In the genomic region with DNA sequence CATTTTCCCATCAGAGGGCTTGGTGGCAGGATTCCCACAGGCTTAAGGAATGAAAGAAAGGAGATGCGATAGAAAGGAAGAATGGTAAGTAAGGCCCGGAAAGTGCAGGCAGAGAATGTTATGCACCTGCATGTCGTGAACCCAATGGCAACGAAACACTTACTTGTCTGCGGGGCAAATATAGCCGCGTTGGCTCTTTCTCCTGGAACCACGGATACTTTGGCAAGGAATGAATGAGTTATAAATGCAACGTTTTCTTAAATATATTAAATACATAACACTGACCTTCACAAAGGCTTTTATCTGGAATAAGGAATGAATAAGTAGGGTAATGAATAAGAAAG, we compare ENCODE assay signal across 9 cellular contexts.
DNase-seq lines count a peak whose midpoint lies in the region; ATAC-seq, FAIRE-seq and TF ChIP-seq lines count a peak whose summit lies in the region.
"Had no signal": no experiment of that assay in that cellular context is flagged by ENCODE, and none has a peak within 500 bp of the region (broad histone marks: within the 10 kb centered on the region; RNA-seq: fewer than 3 reads in every experiment).

No MANE protein-coding gene starts in this region.

- H3K27ac ChIP-seq in CD4-positive, alpha-beta memory T cell (ENCODE audit: low read depth, low read length) = peak overlapping the region; percentile 22
- no peak overlapping the region for H3K27ac ChIP-seq in OCI-LY1 (ENCODE audit: low read depth, low read length, poor library complexity, severe bottlenecking)
- H3K27ac ChIP-seq in osteoblast (ENCODE audit: low read depth, low read length) = no peak overlapping the region

- H3K4me1 ChIP-seq in CD4-positive, alpha-beta memory T cell (ENCODE audit: insufficient read depth, low read length) = peaks cover 34% of the 10 kb centered on the region
- H3K4me1 ChIP-seq in OCI-LY1 (ENCODE audit: insufficient read depth, low read length, severe bottlenecking) (peaks cover 22% of the 10 kb centered on the region), osteoblast (ENCODE audit: insufficient read depth, low read length) (peaks cover 26% of the 10 kb centered on the region)

- no peak overlapping the region for H2AFZ ChIP-seq in OCI-LY1 (ENCODE audit: low read length)
- H2AFZ ChIP-seq in osteoblast (ENCODE audit: low read length) = peak overlapping the region; percentile 58

- H3K36me3 ChIP-seq in CD4-positive, alpha-beta memory T cell (ENCODE audit: insufficient read depth, low read length) = no peaks in the 10 kb centered on the region
- no peaks in the 10 kb centered on the region for H3K36me3 ChIP-seq in OCI-LY1 (ENCODE audit: insufficient read depth, low read length)
- H3K36me3 ChIP-seq in osteoblast (ENCODE audit: insufficient read depth, low read length) = no peaks in the 10 kb centered on the region

- no peak for DNase-seq in CD4-positive, alpha-beta memory T cell
- DNase-seq in endothelial cell (ENCODE audit: low spot score) (no peak), osteoblast (ENCODE audit: insufficient read length, low spot score, missing footprints) (no peak), NCI-H1105 treated with DMSO at 0.1 percent for 48 hours (lab: John Stamatoyannopoulos, UW) (no peak), RCC 7860 (ENCODE audit: low spot score) (no peak), SIG-M5 treated with dmso at 0.1 percent for 504 hours (lab: John Stamatoyannopoulos, UW; ENCODE audit: unreplicated experiment) (no peak)

- FAIRE-seq in RCC 7860 (lab: Jason Lieb, UNC) = no peak
- FAIRE-seq: bronchial epithelial cell had no signal

- peaks cover 23 to 53% (median 39%) of the 10 kb centered on the region in 4 donors for H3K4me1 Mint-ChIP-seq in CD4-positive, alpha-beta memory T cell
- H3K4me1 Mint-ChIP-seq in endothelial cell (ENCODE audit: unreplicated experiment) = peaks cover 11% of the 10 kb centered on the region

- no peak overlapping the region for H3K4me3 ChIP-seq in CD4-positive, alpha-beta memory T cell (ENCODE audit: low read length in 2 of 2)
- H3K4me3 ChIP-seq in OCI-LY1 (ENCODE audit: low read depth, low read length, poor library complexity, severe bottlenecking) (peak overlapping the region; percentile 61), osteoblast (ENCODE audit: insufficient read depth, low read length) (peak overlapping the region; percentile 74)

- H3K27ac Mint-ChIP-seq in CD4-positive, alpha-beta memory T cell = peak overlapping the region in 6 of 7 donors; percentile 64 to 94 (median 86)
- H3K27ac Mint-ChIP-seq in endothelial cell (ENCODE audit: unreplicated experiment) = no peak overlapping the region

- H3F3A ChIP-seq in OCI-LY1 (ENCODE audit: insufficient read depth, low read length) = no peaks in the 10 kb centered on the region

- POLR2A ChIA-PET in CD4-positive, alpha-beta memory T cell (lab: Charles Lee; ENCODE audit: partially characterized antibody) = interaction anchor here (0.7 to 7.4 kb wide), 15 partner anchors 17 to 607 kb away, joined by 3 to 100 read pairs (median 6); partner anchors contain the start of gene UBL3

- H4K20me1 ChIP-seq in OCI-LY1 (ENCODE audit: insufficient read depth, low read length) (no peaks in the 10 kb centered on the region), osteoblast (ENCODE audit: insufficient read depth, low read length) (no peaks in the 10 kb centered on the region)

- ATAC-seq in HG03354 (IDR thresholded peaks at IDR 0.05; ENCODE audit: poor library complexity, severe bottlenecking, unreplicated experiment) = no peak

- CTCF ChIA-PET in CD4-positive, alpha-beta memory T cell (lab: Charles Lee; ENCODE audit: partially characterized antibody) = interaction anchor here (0.6 to 10.7 kb wide), 50 partner anchors 8 to 751 kb away, joined by 3 to 415 read pairs (median 4); partner anchors contain the start of gene UBL3

- no peaks in the 10 kb centered on the region for H3K9me3 ChIP-seq in CD4-positive, alpha-beta memory T cell (ENCODE audit: control insufficient read depth in 1 of 2, low read length in 2 of 2)
- H3K9me3 ChIP-seq in OCI-LY1 (ENCODE audit: low read length) = no peaks in the 10 kb centered on the region
- no peaks in the 10 kb centered on the region for H3K9me3 ChIP-seq in osteoblast (ENCODE audit: low read depth, low read length)

- H3K9me2 ChIP-seq in OCI-LY1 (ENCODE audit: low read depth, low read length) = no peaks in the 10 kb centered on the region

- H3K36me3 Mint-ChIP-seq in CD4-positive, alpha-beta memory T cell = no peaks in the 10 kb centered on the region
- no peaks in the 10 kb centered on the region for H3K36me3 Mint-ChIP-seq in endothelial cell (ENCODE audit: low read depth, unreplicated experiment)

- intact Hi-C loops in CD4-positive, alpha-beta memory T cell (cut with micrococcal nuclease) = loop anchor here (1.0 kb wide), 2 partner anchors 43 to 607 kb away; no protein-coding TSS in a partner anchor

- H3K27me3 Mint-ChIP-seq in CD4-positive, alpha-beta memory T cell = no peaks in the 10 kb centered on the region
- H3K27me3 Mint-ChIP-seq in endothelial cell (ENCODE audit: unreplicated experiment) = peaks cover 3% of the 10 kb centered on the region

- TF ChIP-seq CTCF in OCI-LY1 (IDR thresholded peaks at IDR 0.05; ENCODE audit: low read length) (0 out of 2 replicates have a peak, but pooled peaks have one; percentile 3), endothelial cell (IDR thresholded peaks at IDR 0.05; ENCODE audit: unreplicated experiment) (peak; percentile 57), osteoblast (IDR thresholded peaks at IDR 0.05; ENCODE audit: extremely low read depth, low read depth, low read length) (no peak)

- H3K9ac ChIP-seq in OCI-LY1 (ENCODE audit: low read length) = no peak overlapping the region; the same call in 1 of the 2 replicates

- H3K4me2 ChIP-seq in OCI-LY1 (ENCODE audit: low read length) (peak overlapping the region; percentile 72), osteoblast (ENCODE audit: insufficient read depth, low read length) (peak overlapping the region; percentile 85)

- no peaks in the 10 kb centered on the region for H3K9me3 Mint-ChIP-seq in CD4-positive, alpha-beta memory T cell
- no peaks in the 10 kb centered on the region for H3K9me3 Mint-ChIP-seq in endothelial cell (ENCODE audit: unreplicated experiment)

- H3K4me3 Mint-ChIP-seq in CD4-positive, alpha-beta memory T cell = peak overlapping the region; percentile 70 to 79 (median 73)
- peak overlapping the region; percentile 86 for H3K4me3 Mint-ChIP-seq in endothelial cell (ENCODE audit: unreplicated experiment)

- H3K27me3 ChIP-seq in CD4-positive, alpha-beta memory T cell (ENCODE audit: insufficient read depth, low read length) = no peaks in the 10 kb centered on the region
- H3K27me3 ChIP-seq in OCI-LY1 (ENCODE audit: insufficient read depth, low read length) (peaks cover 8% of the 10 kb centered on the region; the same call in 1 of the 2 replicates), osteoblast (ENCODE audit: insufficient read depth, low read length) (peaks cover 3% of the 10 kb centered on the region)

- H3K79me2 ChIP-seq in OCI-LY1 (ENCODE audit: insufficient read depth, low read length) (no peaks in the 10 kb centered on the region), osteoblast (ENCODE audit: insufficient read depth, low read length) (no peaks in the 10 kb centered on the region)

Comparison
In these comparisons a context has a peak if more than half of its experiments do, and no peak if none do; other contexts are left out.
1. H3K4me3 ChIP-seq: peak in OCI-LY1 (single experiment) and osteoblast (single experiment); none in CD4-positive, alpha-beta memory T cell (0 of 2).